23 cellular contexts compared by ENCODE assay signal in genomic region chr1:11294951-11295350, GRCh38. TPM values are rescaled to one million over a fixed set of nuclear protein-coding genes. Genes with fewer than 3 reads are reported as not detected.
DNase-seq lines count a peak whose midpoint lies in the region; ATAC-seq lines count a peak whose summit lies in the region.
"Had no signal": no experiment of that assay in that cellular context is flagged by ENCODE, and none has a peak within 500 bp of the region (broad histone marks: within the 10 kb centered on the region; RNA-seq: fewer than 3 reads in every experiment).

No MANE protein-coding gene starts in this region.

- H3K36me3 Mint-ChIP-seq in activated naive CD4-positive, alpha-beta T cell treated with anti-CD3 and anti-CD28 coated beads, Interleukin-2, amount 50 U/mL, for 24 hours: peaks cover 7% of the 10 kb centered on the region
- peaks cover 2% of the 10 kb centered on the region for H3K36me3 Mint-ChIP-seq in T-helper 17 cell (ENCODE audit: low read depth)
- peaks cover 37% of the 10 kb centered on the region for H3K36me3 Mint-ChIP-seq in activated naive CD8-positive, alpha-beta T cell treated with anti-CD3 and anti-CD28 coated beads, Interleukin-2, amount 10 ng/mL, durations not matched to agents 7 days and 5 days
- H3K36me3 Mint-ChIP-seq in stimulated activated memory B cell treated with anti-CD40 and anti-IgM and Interleukin-4, amounts not matched to agents 10 μg/mL and 1 μg/mL and 100 μg/mL, for 72 hours: peaks cover 57% of the 10 kb centered on the region

- H3K27me3 Mint-ChIP-seq in activated naive CD4-positive, alpha-beta T cell treated with anti-CD3 and anti-CD28 coated beads, Interleukin-2, amount 50 U/mL, for 24 hours: no peaks in the 10 kb centered on the region
- H3K27me3 Mint-ChIP-seq in T-helper 17 cell: no peaks in the 10 kb centered on the region
- no peaks in the 10 kb centered on the region for H3K27me3 Mint-ChIP-seq in activated naive CD8-positive, alpha-beta T cell treated with anti-CD3 and anti-CD28 coated beads, Interleukin-2, amount 10 ng/mL, durations not matched to agents 7 days and 5 days
- H3K27me3 Mint-ChIP-seq in stimulated activated memory B cell treated with anti-CD40 and anti-IgM and Interleukin-4, amounts not matched to agents 10 μg/mL and 1 μg/mL and 100 μg/mL, for 72 hours: no peaks in the 10 kb centered on the region
- H3K27me3 Mint-ChIP-seq: effector memory CD8-positive, alpha-beta T cell had no signal

- H3K4me3 Mint-ChIP-seq in activated naive CD4-positive, alpha-beta T cell treated with anti-CD3 and anti-CD28 coated beads, Interleukin-2, amount 50 U/mL, for 24 hours: peak overlapping the region; percentile 11
- peak overlapping the region; percentile 39 for H3K4me3 Mint-ChIP-seq in T-helper 17 cell
- peak overlapping the region; percentile 6 for H3K4me3 Mint-ChIP-seq in activated naive CD8-positive, alpha-beta T cell treated with anti-CD3 and anti-CD28 coated beads, Interleukin-2, amount 10 ng/mL, durations not matched to agents 7 days and 5 days
- no peak overlapping the region for H3K4me3 Mint-ChIP-seq in stimulated activated memory B cell treated with anti-CD40 and anti-IgM and Interleukin-4, amounts not matched to agents 10 μg/mL and 1 μg/mL and 100 μg/mL, for 72 hours
- H3K4me3 Mint-ChIP-seq: effector memory CD8-positive, alpha-beta T cell; neural crest cell had no signal

- H3K27ac Mint-ChIP-seq in activated naive CD4-positive, alpha-beta T cell treated with anti-CD3 and anti-CD28 coated beads, Interleukin-2, amount 50 U/mL, for 24 hours: peak overlapping the region; percentile 53
- peak overlapping the region; percentile 93 for H3K27ac Mint-ChIP-seq in T-helper 17 cell
- H3K27ac Mint-ChIP-seq in activated naive CD8-positive, alpha-beta T cell treated with anti-CD3 and anti-CD28 coated beads, Interleukin-2, amount 10 ng/mL, durations not matched to agents 7 days and 5 days: peak overlapping the region; percentile 82
- peak overlapping the region; percentile 19 for H3K27ac Mint-ChIP-seq in stimulated activated memory B cell treated with anti-CD40 and anti-IgM and Interleukin-4, amounts not matched to agents 10 μg/mL and 1 μg/mL and 100 μg/mL, for 72 hours

- H3K4me1 Mint-ChIP-seq in activated naive CD4-positive, alpha-beta T cell treated with anti-CD3 and anti-CD28 coated beads, Interleukin-2, amount 50 U/mL, for 24 hours: peaks cover 79% of the 10 kb centered on the region
- H3K4me1 Mint-ChIP-seq in T-helper 17 cell: peaks cover 38% of the 10 kb centered on the region
- peaks cover 27% of the 10 kb centered on the region for H3K4me1 Mint-ChIP-seq in activated naive CD8-positive, alpha-beta T cell treated with anti-CD3 and anti-CD28 coated beads, Interleukin-2, amount 10 ng/mL, durations not matched to agents 7 days and 5 days
- peaks cover 6% of the 10 kb centered on the region for H3K4me1 Mint-ChIP-seq in stimulated activated memory B cell treated with anti-CD40 and anti-IgM and Interleukin-4, amounts not matched to agents 10 μg/mL and 1 μg/mL and 100 μg/mL, for 72 hours

- no peaks in the 10 kb centered on the region for H3K9me3 Mint-ChIP-seq in activated naive CD4-positive, alpha-beta T cell treated with anti-CD3 and anti-CD28 coated beads, Interleukin-2, amount 50 U/mL, for 24 hours
- no peaks in the 10 kb centered on the region for H3K9me3 Mint-ChIP-seq in activated naive CD8-positive, alpha-beta T cell treated with anti-CD3 and anti-CD28 coated beads, Interleukin-2, amount 10 ng/mL, durations not matched to agents 7 days and 5 days
- H3K9me3 Mint-ChIP-seq in stimulated activated memory B cell treated with anti-CD40 and anti-IgM and Interleukin-4, amounts not matched to agents 10 μg/mL and 1 μg/mL and 100 μg/mL, for 72 hours: no peaks in the 10 kb centered on the region
- H3K9me3 Mint-ChIP-seq: effector memory CD8-positive, alpha-beta T cell; neural crest cell had no signal

- POLR2A ChIA-PET in activated naive CD8-positive, alpha-beta T cell treated with anti-CD3 and anti-CD28 coated beads, Interleukin-2, amount 10 ng/mL, durations not matched to agents 7 days and 5 days (lab: Charles Lee): interaction anchor here (0.7 kb wide), 1 partner anchor 22 kb away, joined by 3 read pairs; the partner anchor contains the start of gene UBIAD1

- ATAC-seq in T-helper 17 cell: peak; percentile 65
- peak; percentile 77 for ATAC-seq in activated naive CD8-positive, alpha-beta T cell treated with anti-CD3 and anti-CD28 coated beads, Interleukin-2, amount 10 ng/mL, durations not matched to agents 7 days and 5 days (ENCODE audit: low read depth)
- no peak for ATAC-seq in stimulated activated memory B cell treated with anti-CD40 and anti-IgM and Interleukin-4, amounts not matched to agents 10 μg/mL and 1 μg/mL and 100 μg/mL, for 72 hours
- ATAC-seq in HG02610 (IDR thresholded peaks at IDR 0.05; ENCODE audit: unreplicated experiment): no peak
- ATAC-seq: effector memory CD8-positive, alpha-beta T cell; GM12878; right lobe of liver had no signal

- no peak for DNase-seq in activated naive CD4-positive, alpha-beta T cell (lab: John Stamatoyannopoulos, UW)
- DNase-seq in T-helper 17 cell (no peak), NCI-H2227 treated with DMSO at 0.1 percent for 48 hours (lab: John Stamatoyannopoulos, UW) (no peak), NCI-H226 (no peak)
- peak; percentile 38 for DNase-seq in activated naive CD8-positive, alpha-beta T cell treated with anti-CD3 and anti-CD28 coated beads, Interleukin-2, amount 10 ng/mL, durations not matched to agents 7 days and 5 days
- DNase-seq: activated gamma-delta T cell; aorta; C1 segment of cervical spinal cord; colonic mucosa; effector memory CD8-positive, alpha-beta T cell; NCI-H1417 treated with DMSO at 0.1 percent for 48 hours; NCI-H2081 treated with DMSO at 0.1 percent for 48 hours; NCI-H446; NCI-H82; right lobe of liver; SJCRH30; stimulated activated CD4-positive, alpha-beta T cell treated with anti-CD3 and anti-CD28 coated beads, Interleukin-2, amount 100 ng/mL, for 48 hours had no signal

- H3K9me3 ChIP-seq in T-helper 17 cell (ENCODE audit: control insufficient read depth, low read length, poor library complexity, severe bottlenecking): no peaks in the 10 kb centered on the region
- H3K9me3 ChIP-seq: colonic mucosa, right lobe of liver, SJCRH30, suprapubic skin had no signal

RNA-seq across cellular contexts. Expression of gene UBIAD1, which starts 22.0 kb away (rescaled TPM):
- 10 to 100 TPM; 19.1 to 25.3 TPM for total RNA-seq in T-helper 17 cell
- total RNA-seq in activated naive CD8-positive, alpha-beta T cell treated with anti-CD3 and anti-CD28 coated beads, Interleukin-2, amount 10 ng/mL, durations not matched to agents 7 days and 5 days: 10 to 100 TPM; 26.5 to 28.9 TPM

RNA-seq across cellular contexts. Expression of gene MTOR, which starts 32.6 kb away (rescaled TPM):
- total RNA-seq in T-helper 17 cell: 10 to 100 TPM; 47.3 to 50.0 TPM
- total RNA-seq in activated naive CD8-positive, alpha-beta T cell treated with anti-CD3 and anti-CD28 coated beads, Interleukin-2, amount 10 ng/mL, durations not matched to agents 7 days and 5 days: 10 to 100 TPM; 40.7 to 45.4 TPM

Comparison
In these comparisons a context has a peak if more than half of its experiments do, and no peak if none do; other contexts are left out.
1. H3K27ac Mint-ChIP-seq: peak in every context shown above with its lines; median percentile 93 in T-helper 17 cell; 82 in activated naive CD8-positive, alpha-beta T cell treated with anti-CD3 and anti-CD28 coated beads, Interleukin-2, amount 10 ng/mL, durations not matched to agents 7 days and 5 days; 53 in activated naive CD4-positive, alpha-beta T cell treated with anti-CD3 and anti-CD28 coated beads, Interleukin-2, amount 50 U/mL, for 24 hours; 19 in stimulated activated memory B cell treated with anti-CD40 and anti-IgM and Interleukin-4, amounts not matched to agents 10 μg/mL and 1 μg/mL and 100 μg/mL, for 72 hours.
2. ATAC-seq: peak in T-helper 17 cell (single experiment) and activated naive CD8-positive, alpha-beta T cell treated with anti-CD3 and anti-CD28 coated beads, Interleukin-2, amount 10 ng/mL, durations not matched to agents 7 days and 5 days (single experiment); none in stimulated activated memory B cell treated with anti-CD40 and anti-IgM and Interleukin-4, amounts not matched to agents 10 μg/mL and 1 μg/mL and 100 μg/mL, for 72 hours (single experiment) and HG02610 (single experiment).